8 cellular contexts compared by ENCODE assay signal in the genomic region with DNA sequence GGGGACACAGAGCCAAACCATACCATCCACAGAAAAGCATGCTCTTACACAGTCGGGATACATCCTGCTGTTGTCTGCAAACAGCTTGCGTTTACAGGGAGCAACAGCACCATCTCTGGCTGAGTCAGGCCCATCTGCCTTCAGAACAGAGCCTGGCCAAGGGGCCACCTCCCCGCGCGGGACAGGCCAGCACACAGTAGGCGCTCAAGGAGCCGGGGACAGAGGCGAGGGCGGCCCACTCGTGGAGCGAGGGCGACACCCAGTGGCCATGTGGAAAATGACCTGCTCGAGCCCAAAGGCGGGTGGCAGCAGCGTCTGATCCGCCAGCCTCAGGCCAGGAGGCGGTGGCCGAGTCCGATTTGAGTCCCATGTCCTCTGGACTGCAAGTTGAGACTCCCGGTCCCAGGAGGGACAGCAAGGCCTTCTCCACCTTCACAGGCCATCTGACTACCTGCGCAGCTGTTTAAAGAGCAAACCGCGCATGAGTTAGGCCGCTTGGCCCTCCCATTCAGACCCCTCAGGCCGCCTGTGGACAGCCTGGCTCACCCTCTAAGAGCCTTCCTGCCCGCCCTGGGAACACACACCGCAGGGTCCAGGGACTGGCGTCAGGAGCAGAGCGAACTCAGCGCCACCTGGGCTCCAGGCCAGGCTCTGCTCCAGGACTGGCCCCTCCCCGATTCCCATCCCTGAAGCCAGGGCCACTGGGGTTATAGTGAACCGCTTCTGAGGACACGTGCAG. TPM values are rescaled to one million over a fixed set of nuclear protein-coding genes. Genes with fewer than 3 reads are reported as not detected.
DNase-seq lines count a peak whose midpoint lies in the region; ATAC-seq and TF ChIP-seq lines count a peak whose summit lies in the region.

No MANE protein-coding gene starts in this region.

- H3K36me3 Mint-ChIP-seq in activated naive CD4-positive, alpha-beta T cell treated with anti-CD3 and anti-CD28 coated beads, Interleukin-2, amount 50 U/mL, for 72 hours, result no peaks in the 10 kb centered on the region

- intact Hi-C loops in Right ventricle myocardium superior (cut with DNase I) (loop anchor here (5.0 to 10.0 kb wide), 4 partner anchors 509 to 1479 kb away; a partner anchor contains a TSS), upper lobe of right lung (cut with DNase I) (loop anchor here (10.0 kb wide), 2 partner anchors 509 to 1349 kb away; a partner anchor contains a TSS)

- H3K27ac Mint-ChIP-seq in activated naive CD4-positive, alpha-beta T cell treated with anti-CD3 and anti-CD28 coated beads, Interleukin-2, amount 50 U/mL, for 72 hours, result no peak overlapping the region

- no peaks in the 10 kb centered on the region for H3K9me3 Mint-ChIP-seq in activated naive CD4-positive, alpha-beta T cell treated with anti-CD3 and anti-CD28 coated beads, Interleukin-2, amount 50 U/mL, for 72 hours

- DNase-seq in COLO829 (ENCODE audit: low spot score), result peak; percentile 45
- peak; percentile 92 for DNase-seq in SK-N-SH
- peak; percentile 77 to 80 for DNase-seq in activated naive CD4-positive, alpha-beta T cell treated with anti-CD3 and anti-CD28 coated beads, Interleukin-2, amount 50 U/mL, for 72 hours (ENCODE audit: low spot score in 2 of 2)
- DNase-seq in Right ventricle myocardium superior, result peak; percentile 86
- DNase-seq in trophoblast cell, result peak; percentile 43 to 75
- DNase-seq in upper lobe of right lung, result peak; percentile 85

- peaks cover 0 to 4% of the 10 kb centered on the region in 2 experiments; a peak in 1 of 4 replicates for H3K4me1 ChIP-seq in SK-N-SH (ENCODE audit: control insufficient read depth in 1 of 2, insufficient read depth in 2 of 2, low read depth in 1 of 2, low read length in 1 of 2)
- peaks cover 3 to 6% of the 10 kb centered on the region in 2 experiments for H3K4me1 ChIP-seq in trophoblast cell (ENCODE audit: control insufficient read depth in 1 of 2, insufficient read depth in 2 of 2, low read length in 2 of 2)
- no peaks in the 10 kb centered on the region for H3K4me1 ChIP-seq in upper lobe of right lung

- H4K8ac ChIP-seq in trophoblast cell (ENCODE audit: low read depth, low read length), result peak overlapping the region; percentile 64

- TF ChIP-seq RAD21 in SK-N-SH (IDR thresholded peaks at IDR 0.05; ENCODE audit: low read length), result peak; percentile 98

- H3K4ac ChIP-seq in trophoblast cell (ENCODE audit: low read depth, low read length), result no peak overlapping the region

- no peaks in the 10 kb centered on the region for H3F3A ChIP-seq in SK-N-SH (replicated peaks; ENCODE audit: insufficient read depth)

- no peak overlapping the region for H3K14ac ChIP-seq in trophoblast cell (ENCODE audit: low read length)

- peak overlapping the region; percentile 4 for H2BK5ac ChIP-seq in trophoblast cell (ENCODE audit: low read depth, low read length, poor library complexity)

- H3K18ac ChIP-seq in trophoblast cell (ENCODE audit: low read length), result no peak overlapping the region

- H3K9ac ChIP-seq in SK-N-SH, result no peak overlapping the region
- H3K9ac ChIP-seq in trophoblast cell (ENCODE audit: low read length), result no peak overlapping the region

- H3K9me3 ChIP-seq in SK-N-SH (no peaks in the 10 kb centered on the region), trophoblast cell (ENCODE audit: insufficient read depth, low read depth, low read length) (no peaks in the 10 kb centered on the region), upper lobe of right lung (no peaks in the 10 kb centered on the region)

- no peaks in the 10 kb centered on the region for H3K36me3 ChIP-seq in SK-N-SH (replicated peaks in 1 of 2; ENCODE audit: control insufficient read depth in 1 of 2, insufficient read depth in 2 of 2, low read length in 1 of 2)
- no peaks in the 10 kb centered on the region for H3K36me3 ChIP-seq in trophoblast cell (ENCODE audit: control insufficient read depth in 1 of 2, insufficient read depth in 2 of 2, low read length in 2 of 2)
- H3K36me3 ChIP-seq in upper lobe of right lung, result no peaks in the 10 kb centered on the region

- TF ChIP-seq CTCF in SK-N-SH (IDR thresholded peaks at IDR 0.05) (peak; percentile 99), upper lobe of right lung (IDR thresholded peaks at IDR 0.05) (peak; percentile 97)

- no peaks in the 10 kb centered on the region for H3K9me2 ChIP-seq in SK-N-SH

- no peak for TF ChIP-seq EP300 in SK-N-SH (IDR thresholded peaks at IDR 0.05; ENCODE audit: borderline replicate concordance in 1 of 2, low read depth in 1 of 2, low read length in 1 of 2)

- H4K12ac ChIP-seq in trophoblast cell (ENCODE audit: low read depth, low read length), result no peak overlapping the region

- CTCF ChIA-PET in SK-N-SH (lab: Yijun Ruan, JAX), result interaction anchor here (0.6 to 3.6 kb wide), 64 partner anchors 10 to 1477 kb away, joined by 3 to 55 read pairs (median 3); a partner anchor contains a TSS

- H2BK120ac ChIP-seq in trophoblast cell (ENCODE audit: insufficient read depth, low read length, poor library complexity), result no peak overlapping the region

- 41% methylated on average over 19 of the region's 33 CpGs for WGBS in SK-N-SH (ENCODE audit: low lambda C conversion rate)
- WGBS in trophoblast cell (ENCODE audit: extremely low coverage, insufficient coverage, insufficient read length), result no CpG with 5 or more reads among the region's 33 CpGs

- H2BK12ac ChIP-seq in trophoblast cell (ENCODE audit: low read length), result no peak overlapping the region

- POLR2A ChIA-PET in SK-N-SH (lab: Yijun Ruan, JAX), result no interaction called here

- no peaks in the 10 kb centered on the region for H4K20me1 ChIP-seq in SK-N-SH (ENCODE audit: insufficient read depth)

- peak overlapping the region; percentile 7 for H4K91ac ChIP-seq in trophoblast cell (ENCODE audit: low read depth, low read length)

- H2AK5ac ChIP-seq in trophoblast cell (ENCODE audit: low read length), result no peak overlapping the region

- H3K4me2 ChIP-seq in SK-N-SH (no peak overlapping the region), trophoblast cell (ENCODE audit: low read length) (peak overlapping the region; percentile 50)

- H2AFZ ChIP-seq in SK-N-SH (ENCODE audit: low read depth) (no peak overlapping the region), trophoblast cell (ENCODE audit: insufficient read depth, low read length, poor library complexity) (peak overlapping the region; percentile 47)

- H3K4me3 ChIP-seq in SK-N-SH (ENCODE audit: low read depth in 2 of 2, low read length in 1 of 2), result peak overlapping the region in 1 of 2 experiments; percentile 33; a peak in 1 of 4 replicates
- H3K4me3 ChIP-seq in trophoblast cell (ENCODE audit: low read depth, low read length), result no peak overlapping the region
- H3K4me3 ChIP-seq in upper lobe of right lung, result no peak overlapping the region

- H3K27me3 ChIP-seq in SK-N-SH (ENCODE audit: insufficient read depth), result peaks cover 5% of the 10 kb centered on the region; the same call in 1 of the 2 replicates
- peaks cover 2% of the 10 kb centered on the region for H3K27me3 ChIP-seq in trophoblast cell (ENCODE audit: insufficient read depth, low read length)
- no peaks in the 10 kb centered on the region for H3K27me3 ChIP-seq in upper lobe of right lung

- H3K79me1 ChIP-seq in trophoblast cell (ENCODE audit: low read length), result peaks cover 2% of the 10 kb centered on the region

- ATAC-seq in GM19438 (IDR thresholded peaks at IDR 0.05; ENCODE audit: low read depth, unreplicated experiment), result peak; percentile 58
- peak; percentile 67 for ATAC-seq in HG03520 (IDR thresholded peaks at IDR 0.05; ENCODE audit: unreplicated experiment)
- ATAC-seq in activated naive CD4-positive, alpha-beta T cell treated with anti-CD3 and anti-CD28 coated beads, Interleukin-2, amount 50 U/mL, for 72 hours, result peak; percentile 88 to 92
- peak; percentile 91 for ATAC-seq in Right ventricle myocardium superior (ENCODE audit: poor library complexity)
- ATAC-seq in upper lobe of right lung, result peak; percentile 91

- no peaks in the 10 kb centered on the region for H3K79me2 ChIP-seq in SK-N-SH (ENCODE audit: insufficient read depth)
- H3K79me2 ChIP-seq in trophoblast cell (ENCODE audit: control insufficient read depth, insufficient read depth, low read length, poor library complexity), result no peaks in the 10 kb centered on the region

- H3K23ac ChIP-seq in trophoblast cell (ENCODE audit: low read length), result no peak overlapping the region

- H3K27ac ChIP-seq in SK-N-SH (ENCODE audit: low read depth in 2 of 2, low read length in 1 of 2), result no peak overlapping the region
- no peak overlapping the region for H3K27ac ChIP-seq in trophoblast cell (ENCODE audit: low read depth, low read length)
- no peak overlapping the region for H3K27ac ChIP-seq in upper lobe of right lung

TF ChIP-seq in SK-N-SH, 30 proteins besides CTCF, POLR2A, EP300 and RAD21:
- TF ChIP-seq CHD2 (IDR thresholded peaks at IDR 0.05; ENCODE audit: low read length, partially characterized antibody) (peak; percentile 27), RCOR1 (IDR thresholded peaks at IDR 0.05; ENCODE audit: low read length) (peak; percentile 41; the same call in 1 of the 2 replicates), YY1 (IDR thresholded peaks at IDR 0.05; ENCODE audit: low read depth) (no peak), FOSL2 (IDR thresholded peaks at IDR 0.05; ENCODE audit: borderline replicate concordance, low read depth) (no peak), SMC3 (IDR thresholded peaks at IDR 0.05; ENCODE audit: low read depth, low read length) (peak; percentile 86), NRF1 (IDR thresholded peaks at IDR 0.05; ENCODE audit: low read depth, low read length) (no peak)
- TF ChIP-seq, protein P1, sequence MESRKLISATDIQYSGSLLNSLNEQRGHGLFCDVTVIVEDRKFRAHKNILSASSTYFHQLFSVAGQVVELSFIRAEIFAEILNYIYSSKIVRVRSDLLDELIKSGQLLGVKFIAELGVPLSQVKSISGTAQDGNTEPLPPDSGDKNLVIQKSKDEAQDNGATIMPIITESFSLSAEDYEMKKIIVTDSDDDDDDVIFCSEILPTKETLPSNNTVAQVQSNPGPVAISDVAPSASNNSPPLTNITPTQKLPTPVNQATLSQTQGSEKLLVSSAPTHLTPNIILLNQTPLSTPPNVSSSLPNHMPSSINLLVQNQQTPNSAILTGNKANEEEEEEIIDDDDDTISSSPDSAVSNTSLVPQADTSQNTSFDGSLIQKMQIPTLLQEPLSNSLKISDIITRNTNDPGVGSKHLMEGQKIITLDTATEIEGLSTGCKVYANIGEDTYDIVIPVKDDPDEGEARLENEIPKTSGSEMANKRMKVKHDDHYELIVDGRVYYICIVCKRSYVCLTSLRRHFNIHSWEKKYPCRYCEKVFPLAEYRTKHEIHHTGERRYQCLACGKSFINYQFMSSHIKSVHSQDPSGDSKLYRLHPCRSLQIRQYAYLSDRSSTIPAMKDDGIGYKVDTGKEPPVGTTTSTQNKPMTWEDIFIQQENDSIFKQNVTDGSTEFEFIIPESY (IDR thresholded peaks at IDR 0.05; ENCODE audit: borderline replicate concordance, low read depth), result 0 out of 2 replicates have a peak, but pooled peaks have one; percentile 29

RNA-seq across cellular contexts. Expression of a gene that starts 38.3 kb away (rescaled TPM):
- 9.1 and 11.9 TPM in 2 replicates for polyA plus RNA-seq in SK-N-SH (2012; rRNA removed)
- polyA plus RNA-seq in SK-N-SH (2012; cell fraction: cytosol; rRNA removed), result 6.6 and 7.2 TPM in 2 replicates
- 25.0 and 30.7 TPM in 2 replicates for polyA plus RNA-seq in SK-N-SH (2012; cell fraction: nucleus; rRNA removed)
- 10 to 100 TPM; 16.1 to 18.9 TPM for total RNA-seq in activated naive CD4-positive, alpha-beta T cell treated with anti-CD3 and anti-CD28 coated beads, Interleukin-2, amount 50 U/mL, for 72 hours
- total RNA-seq in Right ventricle myocardium superior (3.3 TPM), upper lobe of right lung (12.4 TPM)
- 6.6 and 8.6 TPM in 2 replicates for polyA plus RNA-seq in trophoblast cell (2013)
